Comparison of ENCODE assay signal across 7 cellular contexts in the genomic region with DNA sequence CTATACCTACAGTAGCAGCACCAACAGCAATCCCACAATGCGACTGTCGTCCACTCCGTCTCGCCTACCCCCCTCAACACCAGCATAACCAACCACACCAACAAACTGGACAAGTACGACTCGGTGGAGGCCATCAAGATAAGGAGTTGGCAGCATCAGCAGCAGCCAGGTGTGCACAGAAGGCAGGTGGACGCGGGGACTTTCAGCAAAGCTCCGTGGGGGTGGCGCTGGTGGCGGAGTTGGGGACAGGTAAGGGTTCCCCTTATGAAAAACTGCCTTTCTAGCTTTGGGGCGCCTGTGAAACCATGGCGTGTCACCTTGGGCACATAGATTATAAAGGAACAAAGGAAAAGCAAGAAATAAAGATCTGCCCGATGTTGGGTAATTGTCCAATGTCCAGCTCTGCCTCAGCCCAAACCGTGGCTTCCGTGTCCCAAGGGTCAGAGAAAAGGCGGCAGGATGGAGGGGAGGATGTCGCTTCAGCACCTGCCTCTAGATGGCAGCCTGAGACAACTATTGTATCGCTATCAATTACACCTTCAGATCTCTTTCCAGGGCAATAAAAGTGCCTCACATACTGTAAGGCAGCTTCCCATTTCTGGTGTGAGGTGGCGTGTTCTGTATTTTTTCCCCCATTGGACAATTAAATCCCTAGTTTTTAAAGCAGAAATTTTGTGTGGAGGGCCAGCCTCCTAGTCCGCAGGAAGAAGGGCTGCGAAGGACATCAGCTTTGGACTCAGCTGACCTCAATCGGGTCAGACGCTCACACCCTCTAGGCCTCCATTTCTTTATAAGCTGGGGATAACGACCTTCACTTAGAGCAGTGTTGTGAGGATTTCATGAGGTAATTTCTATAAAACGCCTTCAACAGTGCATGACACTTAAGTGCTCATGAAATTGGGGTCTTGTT. TPM values are rescaled to one million over a fixed set of nuclear protein-coding genes. Genes with fewer than 3 reads are reported as not detected.
DNase-seq lines count a peak whose midpoint lies in the region; TF ChIP-seq lines count a peak whose summit lies in the region.

No MANE protein-coding gene starts in this region.

- H3K79me2 ChIP-seq in Loucy (ENCODE audit: insufficient read depth, low read length) (no peaks in the 10 kb centered on the region), PC-9 (ENCODE audit: low read depth) (no peaks in the 10 kb centered on the region)

- H3K4me1 ChIP-seq in Loucy (ENCODE audit: insufficient read depth, low read length, poor library complexity, severe bottlenecking) (no peaks in the 10 kb centered on the region), PC-9 (replicated peaks; ENCODE audit: insufficient read depth) (no peaks in the 10 kb centered on the region)

- no peak overlapping the region for H3K4me2 ChIP-seq in Loucy (ENCODE audit: low read depth, low read length, poor library complexity, severe bottlenecking)
- no peak overlapping the region for H3K4me2 ChIP-seq in PC-9

- in situ Hi-C loops in astrocyte of the cerebellum (cut with HindIII; ENCODE audit: low sequenced_read_pairs), result no loop called here

- intact Hi-C loops in PC-9 (cut with micrococcal nuclease; ENCODE audit: unreplicated experiment), result loop anchor here (2.0 kb wide), 1 partner anchor 1279 kb away; no protein-coding TSS in a partner anchor

- BruUV-seq in PC-9 (replicated peaks; lab: Mats Ljungman, UMichigan), result no TSS peak

- no peaks in the 10 kb centered on the region for H3K27me3 ChIP-seq in H7 (ENCODE audit: control insufficient read depth, insufficient read depth, low read length)
- no peaks in the 10 kb centered on the region for H3K27me3 ChIP-seq in Loucy (ENCODE audit: insufficient read depth, low read length, poor library complexity, severe bottlenecking)
- H3K27me3 ChIP-seq in PC-9 (ENCODE audit: insufficient read depth, low read depth), result peaks cover 83% of the 10 kb centered on the region

- no peak overlapping the region for H3K4me3 ChIP-seq in GM12865 (ENCODE audit: low read depth, low read length)
- H3K4me3 ChIP-seq in H7 (ENCODE audit: insufficient read depth, low read depth, low read length), result no peak overlapping the region
- no peak overlapping the region for H3K4me3 ChIP-seq in Loucy (ENCODE audit: low read length, poor library complexity, severe bottlenecking)
- H3K4me3 ChIP-seq in PC-9, result no peak overlapping the region
- no peak overlapping the region for H3K4me3 ChIP-seq in astrocyte of the cerebellum (ENCODE audit: low read depth, low read length)

- H3K9me2 ChIP-seq in Loucy (replicated peaks; ENCODE audit: low read depth, low read length) (no peaks in the 10 kb centered on the region), PC-9 (ENCODE audit: insufficient read depth) (no peaks in the 10 kb centered on the region)

- DNase-seq in GM12865 (ENCODE audit: low read depth) (peak; percentile 56), H7 (peak; percentile 72), PC-9 (peak; percentile 47 to 65), astrocyte of the cerebellum (ENCODE audit: low read depth) (peak; percentile 27), hypothalamus (lab: John Stamatoyannopoulos, UW) (peak in 30 of 51 donors; percentile 2 to 57 (median 18))
- DNase-seq in stimulated activated CD4-positive, alpha-beta T cell treated with anti-CD3 and anti-CD28 coated beads, Interleukin-12 subunit alpha, Interleukin-12 subunit beta, amount 100 ng/mL, for 48 hours (ENCODE audit: low read depth in 2 of 3, low spot score in 1 of 3), result peak; percentile 9 to 44 (median 24)

- POLR2A ChIA-PET in PC-9 (lab: Charles Lee; ENCODE audit: unreplicated experiment), result no interaction called here

- H3K9ac ChIP-seq in Loucy (ENCODE audit: low read depth, low read length, poor library complexity, severe bottlenecking), result no peak overlapping the region

- CTCF ChIA-PET in PC-9 (lab: Charles Lee), result interaction anchor here (0.6 kb wide), 1 partner anchor 1990 kb away, joined by 3 read pairs; no protein-coding TSS in a partner anchor

- no peaks in the 10 kb centered on the region for H3K9me3 ChIP-seq in Loucy (ENCODE audit: insufficient read depth, low read depth, low read length)
- no peaks in the 10 kb centered on the region for H3K9me3 ChIP-seq in PC-9 (ENCODE audit: insufficient read depth, low read depth)

- H4K20me1 ChIP-seq in Loucy (ENCODE audit: insufficient read depth, low read length, poor library complexity, severe bottlenecking) (no peaks in the 10 kb centered on the region), PC-9 (ENCODE audit: insufficient read depth) (no peaks in the 10 kb centered on the region)

- peak; percentile 79 for TF ChIP-seq CTCF in GM12865 (IDR thresholded peaks at IDR 0.05; ENCODE audit: insufficient read depth, low read depth, low read length, missing control alignments)
- TF ChIP-seq CTCF in Loucy (conservative IDR thresholded peaks at IDR 0.05; ENCODE audit: low read length), result peak; percentile 78
- peak; percentile 91 for TF ChIP-seq CTCF in PC-9 (conservative IDR thresholded peaks at IDR 0.05)
- peak; percentile 77 for TF ChIP-seq CTCF in astrocyte of the cerebellum (IDR thresholded peaks at IDR 0.05; ENCODE audit: low read depth, low read length, missing control alignments)

- no peak overlapping the region for H3K27ac ChIP-seq in PC-9

- H3F3A ChIP-seq in Loucy (ENCODE audit: low read depth) (no peaks in the 10 kb centered on the region), PC-9 (ENCODE audit: insufficient read depth, low read depth) (no peaks in the 10 kb centered on the region)

- no peak overlapping the region for H2AFZ ChIP-seq in Loucy (ENCODE audit: low read length)
- H2AFZ ChIP-seq in PC-9, result no peak overlapping the region

- H3K36me3 ChIP-seq in H7 (replicated peaks; ENCODE audit: control insufficient read depth, insufficient read depth, low read length), result no peaks in the 10 kb centered on the region
- no peaks in the 10 kb centered on the region for H3K36me3 ChIP-seq in Loucy (ENCODE audit: insufficient read depth, low read length)
- no peaks in the 10 kb centered on the region for H3K36me3 ChIP-seq in PC-9 (ENCODE audit: low read depth)

RNA-seq across cellular contexts. Expression of a gene that starts 58.8 kb away (rescaled TPM):
- total RNA-seq in H7 (2014; rRNA removed; shearing (Covaris generic)), result 30.3 and 31.2 TPM in 2 replicates
- total RNA-seq in PC-9 (2021), result 71.5 and 72.6 TPM in 2 replicates

RNA-seq across cellular contexts. Expression of a gene that starts 58.9 kb away (rescaled TPM):
- total RNA-seq in H7 (2014; rRNA removed; shearing (Covaris generic)), result 15.4 and 16.4 TPM in 2 replicates
- total RNA-seq in PC-9 (2021), result 17.6 and 20.6 TPM in 2 replicates

Comparison
In these comparisons a context has a peak if more than half of its experiments do, and no peak if none do; other contexts are left out.
1. DNase-seq: peak in every context shown above with its lines; median percentile 72 in H7; 56 in GM12865; 56 in PC-9; 27 in astrocyte of the cerebellum; 24 in stimulated activated CD4-positive, alpha-beta T cell treated with anti-CD3 and anti-CD28 coated beads, Interleukin-12 subunit alpha, Interleukin-12 subunit beta, amount 100 ng/mL, for 48 hours; 18 in hypothalamus.